ENCODE assay signal across 22 cellular contexts in the genomic region with DNA sequence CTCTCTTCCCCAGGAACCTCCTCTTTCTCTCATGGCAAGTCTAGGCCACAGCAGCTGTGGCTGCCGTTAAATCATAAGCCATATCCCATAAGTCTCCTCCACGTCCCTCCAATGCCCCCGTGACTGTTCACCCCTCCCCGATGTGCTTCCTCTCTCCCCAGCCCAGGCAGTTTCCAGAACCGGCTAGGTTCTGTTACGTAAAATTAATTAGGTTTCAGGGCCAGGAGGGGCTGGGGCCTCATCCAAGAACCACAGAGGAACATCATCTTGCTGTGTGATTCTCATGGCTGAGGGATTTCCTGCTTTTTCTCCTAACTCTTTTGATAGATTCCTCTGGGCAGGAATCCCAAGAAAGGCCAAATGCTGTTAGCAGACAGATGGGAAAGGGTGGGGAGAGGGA.
A peak's percentile ranks its signal among the peaks of the same experiment; 100 is the strongest.
DNase-seq lines count a peak whose midpoint lies in the region; ATAC-seq and TF ChIP-seq lines count a peak whose summit lies in the region.
"Had no signal": no experiment of that assay in that cellular context is flagged by ENCODE, and none has a peak within 500 bp of the region (broad histone marks: within the 10 kb centered on the region; RNA-seq: fewer than 3 reads in every experiment).

No MANE protein-coding gene starts in this region.

- no peaks in the 10 kb centered on the region for H3K4me1 ChIP-seq in left lung
- H3K4me1 ChIP-seq: breast epithelium, transverse colon had no signal

- H3K4me3 ChIP-seq in WERI-Rb-1 (ENCODE audit: low read depth, low read length) (no peak overlapping the region), left lung (no peak overlapping the region)
- H3K4me3 ChIP-seq: breast epithelium, GM12878, transverse colon had no signal

- no peaks in the 10 kb centered on the region for H3K36me3 ChIP-seq in WERI-Rb-1
- H3K36me3 ChIP-seq in left lung, result no peaks in the 10 kb centered on the region
- H3K36me3 ChIP-seq: breast epithelium, transverse colon had no signal

- H3K27me3 Mint-ChIP-seq in naive thymus-derived CD8-positive, alpha-beta T cell, result peaks cover 8 to 47% (median 36%) of the 10 kb centered on the region in 5 donors
- H3K27me3 Mint-ChIP-seq: dendritic cell treated with granulocyte-macrophage colony-stimulating factor and Interleukin-4, amounts not matched to agents 40 ng/mL and 50 ng/mL, for 4 days had no signal

- DNase-seq in WERI-Rb-1 (peak; percentile 17), globus pallidus (ENCODE audit: low spot score) (peak; percentile 6), left lung (peak in 1 of 2 donors; percentile 41), sciatic nerve (ENCODE audit: low spot score) (peak; percentile 72), NCI-H1048 (lab: John Stamatoyannopoulos, UW) (no peak), NCI-H345 treated with DMSO at 0.1 percent for 48 hours (lab: John Stamatoyannopoulos, UW; ENCODE audit: unreplicated experiment) (no peak)
- DNase-seq in naive thymus-derived CD8-positive, alpha-beta T cell, result no peak
- DNase-seq: activated CD8-positive, alpha-beta memory T cell treated with anti-CD3 and anti-CD28 coated beads, Interleukin-2, amount 50 U/mL, for 48 hours; activated naive CD8-positive, alpha-beta T cell treated with anti-CD3 and anti-CD28 coated beads, Interleukin-2, amount 10 ng/mL, durations not matched to agents 7 days and 5 days; CD8-positive, alpha-beta memory T cell; NCI-H1436; NCI-H2171 treated with DMSO at 0.1 percent for 48 hours; stimulated activated CD4-positive, alpha-beta T cell treated with anti-CD3 and anti-CD28 coated beads, Interleukin-2, amount 100 ng/mL, for 24 hours; stimulated activated naive CD8-positive, alpha-beta T cell treated with anti-CD3 and anti-CD28 coated beads, Interleukin-15, Interleukin-2, amounts not matched to agents 100 U/mL and 50 U/mL, for 24 hours; T-helper 17 cell; transverse colon had no signal

- POLR2A ChIA-PET in naive thymus-derived CD8-positive, alpha-beta T cell (lab: Charles Lee), result no interaction called here

- peaks cover 0 to 7% (median 4%) of the 10 kb centered on the region in 4 donors for H3K4me1 Mint-ChIP-seq in naive thymus-derived CD8-positive, alpha-beta T cell
- H3K4me1 Mint-ChIP-seq: activated naive CD8-positive, alpha-beta T cell treated with anti-CD3 and anti-CD28 coated beads, Interleukin-2, amount 10 ng/mL, durations not matched to agents 7 days and 5 days; CD8-positive, alpha-beta memory T cell; T-helper 17 cell had no signal

- H3K4me3 Mint-ChIP-seq in naive thymus-derived CD8-positive, alpha-beta T cell, result no peak overlapping the region
- H3K4me3 Mint-ChIP-seq: activated naive CD8-positive, alpha-beta T cell treated with anti-CD3 and anti-CD28 coated beads, Interleukin-2, amount 10 ng/mL, durations not matched to agents 7 days and 5 days; CD8-positive, alpha-beta memory T cell; dendritic cell treated with granulocyte-macrophage colony-stimulating factor and Interleukin-4, amounts not matched to agents 40 ng/mL and 50 ng/mL, for 4 days; T-helper 17 cell had no signal

- no peak overlapping the region for H3K27ac Mint-ChIP-seq in naive thymus-derived CD8-positive, alpha-beta T cell
- H3K27ac Mint-ChIP-seq: activated naive CD8-positive, alpha-beta T cell treated with anti-CD3 and anti-CD28 coated beads, Interleukin-2, amount 10 ng/mL, durations not matched to agents 7 days and 5 days; CD8-positive, alpha-beta memory T cell; dendritic cell treated with granulocyte-macrophage colony-stimulating factor and Interleukin-4, amounts not matched to agents 40 ng/mL and 50 ng/mL, for 4 days; T-helper 17 cell had no signal

- no peaks in the 10 kb centered on the region for H3K9me3 ChIP-seq in WERI-Rb-1 (ENCODE audit: severe bottlenecking)
- no peaks in the 10 kb centered on the region for H3K9me3 ChIP-seq in left lung
- H3K9me3 ChIP-seq: breast epithelium, transverse colon had no signal

- TF ChIP-seq CTCF in WERI-Rb-1 (IDR thresholded peaks at IDR 0.05; ENCODE audit: low read depth, low read length) (no peak), left lung (IDR thresholded peaks at IDR 0.05) (no peak)

- intact Hi-C loops in left lung (cut with DNase I), result no loop called here
- intact Hi-C loops in sciatic nerve (cut with DNase I), result no loop called here

- peaks cover 0 to 2% (median 0%) of the 10 kb centered on the region in 3 donors for H3K36me3 Mint-ChIP-seq in naive thymus-derived CD8-positive, alpha-beta T cell
- H3K36me3 Mint-ChIP-seq: activated naive CD8-positive, alpha-beta T cell treated with anti-CD3 and anti-CD28 coated beads, Interleukin-2, amount 10 ng/mL, durations not matched to agents 7 days and 5 days; CD8-positive, alpha-beta memory T cell had no signal

- peaks cover 0 to 3% (median 0%) of the 10 kb centered on the region in 9 donors for H3K9me3 Mint-ChIP-seq in naive thymus-derived CD8-positive, alpha-beta T cell
- H3K9me3 Mint-ChIP-seq: activated naive CD8-positive, alpha-beta T cell treated with anti-CD3 and anti-CD28 coated beads, Interleukin-2, amount 10 ng/mL, durations not matched to agents 7 days and 5 days; dendritic cell treated with granulocyte-macrophage colony-stimulating factor and Interleukin-4, amounts not matched to agents 40 ng/mL and 50 ng/mL, for 4 days had no signal

- peak; percentile 76 for ATAC-seq in left lung
- peak; percentile 94 for ATAC-seq in sciatic nerve
- no peak for ATAC-seq in naive thymus-derived CD8-positive, alpha-beta T cell
- no peak for ATAC-seq in GM18873 (IDR thresholded peaks at IDR 0.05; ENCODE audit: low FRiP score, unreplicated experiment)
- ATAC-seq: GM12878; Panc1; stimulated activated naive CD8-positive, alpha-beta T cell treated with anti-CD3 and anti-CD28 coated beads, Interleukin-15, Interleukin-2, amounts not matched to agents 100 U/mL and 50 U/mL, for 24 hours; T-helper 17 cell had no signal

- peak overlapping the region; percentile 31 for H3K27ac ChIP-seq in WERI-Rb-1
- no peak overlapping the region for H3K27ac ChIP-seq in left lung
- H3K27ac ChIP-seq: HL-60, transverse colon had no signal

- H3K27me3 ChIP-seq in WERI-Rb-1 (ENCODE audit: insufficient read depth, low read depth, severe bottlenecking) (no peaks in the 10 kb centered on the region), left lung (peaks cover 0 to 44% of the 10 kb centered on the region in 2 donors)
- H3K27me3 ChIP-seq: transverse colon had no signal

Comparison
In these comparisons a context has a peak if more than half of its experiments do, and no peak if none do; other contexts are left out.
1. DNase-seq: peak in WERI-Rb-1 (single experiment), globus pallidus (single experiment) and sciatic nerve (single experiment); none in NCI-H1048 (single experiment), naive thymus-derived CD8-positive, alpha-beta T cell (0 of 10) and NCI-H345 treated with DMSO at 0.1 percent for 48 hours (single experiment).
2. ATAC-seq: peak in left lung (single experiment) and sciatic nerve (single experiment); none in naive thymus-derived CD8-positive, alpha-beta T cell (0 of 2) and GM18873 (single experiment).